Comparison of ENCODE assay signal across 14 cellular contexts in genomic region chr13:20461860-20462532, GRCh38.
DNase-seq lines count a peak whose midpoint lies in the region; TF ChIP-seq lines count a peak whose summit lies in the region.
"Had no signal": no experiment of that assay in that cellular context is flagged by ENCODE, and none has a peak within 500 bp of the region (broad histone marks: within the 10 kb centered on the region; RNA-seq: fewer than 3 reads in every experiment).

No MANE protein-coding gene starts in this region.

- no peak overlapping the region for H3K9ac ChIP-seq in mammary epithelial cell (ENCODE audit: insufficient read depth, low read length)

- dilution Hi-C loops in mammary epithelial cell (cut with HindIII; ENCODE audit: low sequenced_read_pairs), result no loop called here

- no peak overlapping the region for H3K27ac ChIP-seq in mammary epithelial cell (ENCODE audit: insufficient read depth, low read depth, low read length)
- peak overlapping the region; percentile 29 for H3K27ac ChIP-seq in mesodermal cell (ENCODE audit: low read depth, low read length, severe bottlenecking)
- H3K27ac ChIP-seq: colonic mucosa, sigmoid colon had no signal

- H3K27me3 ChIP-seq in mammary epithelial cell (ENCODE audit: insufficient read depth, low read length), result no peaks in the 10 kb centered on the region
- H3K27me3 ChIP-seq: colonic mucosa, sigmoid colon had no signal

- H3K4me1 ChIP-seq in mammary epithelial cell (ENCODE audit: insufficient read depth, low read length) (peaks cover 3% of the 10 kb centered on the region), mesodermal cell (ENCODE audit: control insufficient read depth, insufficient read depth, low read length, poor library complexity, severe bottlenecking) (peaks cover 8% of the 10 kb centered on the region)
- H3K4me1 ChIP-seq: colonic mucosa had no signal

- peak overlapping the region; percentile 26 for H2AFZ ChIP-seq in mammary epithelial cell (ENCODE audit: low read depth, low read length)

- H3K9me3 ChIP-seq in mammary epithelial cell (replicated peaks; ENCODE audit: insufficient read depth, low read length), result no peaks in the 10 kb centered on the region
- no peaks in the 10 kb centered on the region for H3K9me3 ChIP-seq in mesodermal cell (ENCODE audit: control insufficient read depth, low read length)
- H3K9me3 ChIP-seq: colonic mucosa, sigmoid colon had no signal

- intact Hi-C loops in mammary epithelial cell (cut with micrococcal nuclease), result no loop called here

- no peaks in the 10 kb centered on the region for H4K20me1 ChIP-seq in mammary epithelial cell (ENCODE audit: insufficient read depth, low read length)

- DNase-seq in ELF-1 (ENCODE audit: low read depth, low spot score) (peak; percentile 28), M059J (ENCODE audit: low read depth) (peak; percentile 41), mammary epithelial cell (no peak), DMS53 (lab: John Stamatoyannopoulos, UW) (no peak)
- DNase-seq in activated effector memory CD4-positive, alpha-beta T cell treated with anti-CD3 and anti-CD28 coated beads, Interleukin-2, amount 50 U/mL, for 16 hours, result no peak
- no peak for DNase-seq in activated CD8-positive, alpha-beta memory T cell treated with anti-CD3 and anti-CD28 coated beads, Interleukin-2, amount 50 U/mL, for 4 hours
- DNase-seq: colonic mucosa, erythroblast, GF-D8, hippocampal formation, NCI-H2029, nephron progenitor cell, sigmoid colon had no signal

- H3K4me2 ChIP-seq in mammary epithelial cell (ENCODE audit: insufficient read depth, low read depth, low read length), result no peak overlapping the region

- BruUV-seq in mammary epithelial cell (replicated peaks; lab: Mats Ljungman, UMichigan), result no TSS peak

- CTCF ChIA-PET in mammary epithelial cell (lab: Charles Lee; ENCODE audit: low non-redundant PET), result no interaction called here

- H3K79me2 ChIP-seq in mammary epithelial cell (ENCODE audit: insufficient read depth, low read length), result no peaks in the 10 kb centered on the region

- H3K4me3 ChIP-seq in mammary epithelial cell (replicated peaks in 1 of 3; ENCODE audit: insufficient read depth in 1 of 3, low read depth in 2 of 3, low read length in 3 of 3) (no peak overlapping the region), mesodermal cell (ENCODE audit: extremely low read depth, insufficient read depth, low read length, poor library complexity, severe bottlenecking) (no peak overlapping the region)
- H3K4me3 ChIP-seq: colonic mucosa, sigmoid colon had no signal

- in situ Hi-C loops in mammary epithelial cell (cut with MboI; ENCODE audit: low sequenced_read_pairs in 2 of 2), result no loop called here

- WGBS in mammary epithelial cell (ENCODE audit: low coverage, missing lambda C conversion rate), result 67% methylated on average over 1 of the region's 8 CpGs
- 75 to 94% methylated on average over 3 to 4 of the region's 8 CpGs for WGBS in mesodermal cell (ENCODE audit: insufficient coverage in 2 of 2), 2 experiments

- TF ChIP-seq CTCF in mammary epithelial cell (conservative IDR thresholded peaks at IDR 0.05 in 1 of 2, IDR thresholded peaks at IDR 0.05 in 1 of 2; ENCODE audit: extremely low read depth in 1 of 2, insufficient read depth in 1 of 2, low read depth in 1 of 2, low read length in 2 of 2), result no peak

- H3K36me3 ChIP-seq in mammary epithelial cell (ENCODE audit: insufficient read depth, low read length) (no peaks in the 10 kb centered on the region), mesodermal cell (ENCODE audit: control insufficient read depth, insufficient read depth, low read length) (no peaks in the 10 kb centered on the region)
- H3K36me3 ChIP-seq: colonic mucosa, sigmoid colon had no signal

Comparison
In these comparisons a context has a peak if more than half of its experiments do, and no peak if none do; other contexts are left out.
1. DNase-seq: peak in ELF-1 (single experiment) and M059J (single experiment); none in mammary epithelial cell (single experiment), activated effector memory CD4-positive, alpha-beta T cell treated with anti-CD3 and anti-CD28 coated beads, Interleukin-2, amount 50 U/mL, for 16 hours (single experiment), DMS53 (single experiment) and activated CD8-positive, alpha-beta memory T cell treated with anti-CD3 and anti-CD28 coated beads, Interleukin-2, amount 50 U/mL, for 4 hours (single experiment).